In the genomic region with DNA sequence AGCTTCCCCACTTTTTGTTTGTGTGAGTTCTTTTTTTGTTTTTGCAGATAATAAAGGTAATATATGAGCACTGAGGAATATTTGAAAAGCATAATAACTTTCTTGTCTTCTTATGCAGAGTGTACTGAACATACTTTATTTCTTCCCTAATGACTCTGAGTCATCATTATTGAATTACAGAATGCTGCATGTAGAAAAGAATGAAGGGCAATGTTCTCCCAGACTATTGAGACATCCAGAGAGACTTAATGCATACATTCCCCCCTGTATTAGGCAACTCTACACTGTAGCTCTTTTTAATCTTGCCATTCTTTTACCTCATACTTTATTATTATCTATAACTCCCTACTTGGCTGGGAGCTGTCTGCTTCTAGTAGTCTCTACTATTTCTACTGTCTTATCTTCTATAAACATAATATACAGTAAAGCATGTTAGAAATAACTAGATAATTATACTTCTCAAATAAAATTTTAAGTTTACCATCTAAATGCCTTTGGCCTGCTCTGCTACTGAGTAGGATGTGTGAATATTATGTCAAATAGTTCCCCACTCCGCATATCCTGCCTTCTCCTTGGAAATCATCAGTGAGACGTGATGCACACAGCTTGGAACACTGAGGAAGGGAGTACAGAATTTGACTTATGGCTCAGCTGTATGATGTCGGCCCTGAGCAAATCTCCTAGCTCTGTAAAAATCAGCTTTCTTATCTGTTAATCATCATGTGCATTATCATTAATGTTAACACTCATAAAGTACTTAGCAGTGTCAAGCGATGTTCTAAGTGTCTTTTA, we compare ENCODE assay signal across 20 cellular contexts.
DNase-seq lines count a peak whose midpoint lies in the region; ATAC-seq, FAIRE-seq and TF ChIP-seq lines count a peak whose summit lies in the region.
"Had no signal": no experiment of that assay in that cellular context is flagged by ENCODE, and none has a peak within 500 bp of the region (broad histone marks: within the 10 kb centered on the region; RNA-seq: fewer than 3 reads in every experiment).

No MANE protein-coding gene starts in this region.

- BruUV-seq in HepG2 (replicated peaks; lab: Mats Ljungman, UMichigan): no TSS peak

- 8% methylated on average over 4 of the region's 4 CpGs for WGBS in HepG2 (ENCODE audit: low lambda C conversion rate)

- no peaks in the 10 kb centered on the region for H3K79me2 ChIP-seq in HepG2 (ENCODE audit: insufficient read depth, low read length)
- H3K79me2 ChIP-seq: hepatocyte had no signal

- H4K20me1 ChIP-seq in HepG2 (ENCODE audit: insufficient read depth, low read length): no peaks in the 10 kb centered on the region

- H3K4me3 Mint-ChIP-seq in stimulated activated naive CD8-positive, alpha-beta T cell treated with anti-CD3 and anti-CD28 coated beads, Interleukin-15, amount 100 ng/mL, for 72 hours: no peak overlapping the region
- H3K4me3 Mint-ChIP-seq: activated T-cell treated with anti-CD3 and anti-CD28 coated beads, Interleukin-2, amount 50 U/mL, for 72 hours; CD4-positive, alpha-beta T cell; naive thymus-derived CD4-positive, alpha-beta T cell had no signal

- DNase-seq in GM04503 (ENCODE audit: low read depth) (peak; percentile 34), amniotic epithelial cell (ENCODE audit: low read depth) (peak; percentile 98), fibroblast of mammary gland (ENCODE audit: low read depth) (peak; percentile 86), skeletal muscle cell (ENCODE audit: low read depth) (peak; percentile 86), HTR-8/SVneo (ENCODE audit: insufficient read length, low spot score) (no peak), HepG2 (ENCODE audit: low spot score) (no peak)
- DNase-seq in stimulated activated naive CD8-positive, alpha-beta T cell treated with anti-CD3 and anti-CD28 coated beads, Interleukin-15, amount 100 ng/mL, for 72 hours: no peak
- DNase-seq: activated CD4-positive, alpha-beta T cell treated with anti-CD3 and anti-CD28 coated beads, Interleukin-2, amount 50 U/mL, for 1 hour; activated T-cell treated with anti-CD3 and anti-CD28 coated beads, Interleukin-2, amount 50 U/mL, for 72 hours; adrenal gland; CD4-positive, alpha-beta T cell; left ventricle myocardium inferior; naive thymus-derived CD4-positive, alpha-beta T cell; NCI-H526; retina; RPMI8226; stimulated activated CD4-positive, alpha-beta T cell treated with anti-CD3 and anti-CD28 coated beads, Interleukin-4, amount 100 ng/mL, for 24 hours; trophoblast cell had no signal

- POLR2A ChIA-PET in HepG2 (lab: Yijun Ruan, JAX): no interaction called here

- no peak overlapping the region for H3K27ac Mint-ChIP-seq in stimulated activated naive CD8-positive, alpha-beta T cell treated with anti-CD3 and anti-CD28 coated beads, Interleukin-15, amount 100 ng/mL, for 72 hours
- H3K27ac Mint-ChIP-seq: activated T-cell treated with anti-CD3 and anti-CD28 coated beads, Interleukin-2, amount 50 U/mL, for 72 hours; CD4-positive, alpha-beta T cell; naive thymus-derived CD4-positive, alpha-beta T cell had no signal

- no peaks in the 10 kb centered on the region for H3K9me3 ChIP-seq in HepG2 (ENCODE audit: low read length)
- H3K9me3 ChIP-seq: adrenal gland had no signal

- intact Hi-C loops in HepG2 (cut with micrococcal nuclease; ENCODE audit: unreplicated experiment): no loop called here

- no peaks in the 10 kb centered on the region for H3K36me3 ChIP-seq in HepG2 (replicated peaks in 1 of 2; ENCODE audit: control insufficient read depth in 1 of 2, insufficient read depth in 2 of 2, low read length in 2 of 2)
- H3K36me3 ChIP-seq: adrenal gland, left ventricle myocardium inferior had no signal

- H3K9me3 Mint-ChIP-seq in stimulated activated naive CD8-positive, alpha-beta T cell treated with anti-CD3 and anti-CD28 coated beads, Interleukin-15, amount 100 ng/mL, for 72 hours: no peaks in the 10 kb centered on the region

- no peak for TF ChIP-seq POLR2A in HepG2 (IDR thresholded peaks at IDR 0.05; ENCODE audit: insufficient read depth in 1 of 2, low read depth in 2 of 2, low read length in 2 of 2)

- H3K27me3 ChIP-seq in HepG2 (ENCODE audit: control insufficient read depth in 1 of 2, insufficient read depth in 2 of 2, low read length in 2 of 2): no peaks in the 10 kb centered on the region; a peak in 1 of 5 replicates
- H3K27me3 ChIP-seq: adrenal gland, hepatocyte had no signal

- H3K4me3 ChIP-seq in fibroblast of mammary gland (ENCODE audit: control insufficient read depth, low read depth, low read length) (no peak overlapping the region), skeletal muscle cell (ENCODE audit: low read depth, low read length) (no peak overlapping the region), HepG2 (replicated peaks in 1 of 3; ENCODE audit: insufficient read depth in 1 of 3, low read depth in 2 of 3, low read length in 3 of 3) (no peak overlapping the region)
- H3K4me3 ChIP-seq: adrenal gland, hepatocyte, left ventricle myocardium inferior had no signal

- no peak overlapping the region for H3K4me2 ChIP-seq in HepG2 (ENCODE audit: low read depth, low read length)
- H3K4me2 ChIP-seq: hepatocyte had no signal

- H3K27ac ChIP-seq in HepG2 (ENCODE audit: extremely low read length, insufficient read depth, low read length): no peak overlapping the region
- H3K27ac ChIP-seq: adrenal gland, hepatocyte, left ventricle myocardium inferior had no signal

- ATAC-seq in stimulated activated naive CD8-positive, alpha-beta T cell treated with anti-CD3 and anti-CD28 coated beads, Interleukin-15, amount 100 ng/mL, for 72 hours: no peak
- ATAC-seq in HG03520 (IDR thresholded peaks at IDR 0.05; ENCODE audit: unreplicated experiment) (no peak), HepG2 (no peak)
- ATAC-seq: activated T-cell treated with anti-CD3 and anti-CD28 coated beads, Interleukin-2, amount 50 U/mL, for 72 hours; naive thymus-derived CD4-positive, alpha-beta T cell had no signal

- CTCF ChIA-PET in HepG2 (lab: Yijun Ruan, JAX; ENCODE audit: low intra/inter-chr PET ratio, low total read pairs): no interaction called here

- no peak overlapping the region for H2AFZ ChIP-seq in HepG2 (ENCODE audit: low read length)
- H2AFZ ChIP-seq: hepatocyte had no signal

- H3K4me1 ChIP-seq in HepG2 (ENCODE audit: insufficient read depth, low read length): no peaks in the 10 kb centered on the region
- H3K4me1 ChIP-seq: adrenal gland had no signal

- in situ Hi-C loops in HepG2 (cut with HindIII; ENCODE audit: extremely low pct_ligation_motif_present, low pct_unique_long_range_greater_than_20kb): no loop called here

- H3K9ac ChIP-seq in HepG2 (ENCODE audit: insufficient read depth, low read depth, low read length): no peak overlapping the region

- no peaks in the 10 kb centered on the region for H3K27me3 Mint-ChIP-seq in stimulated activated naive CD8-positive, alpha-beta T cell treated with anti-CD3 and anti-CD28 coated beads, Interleukin-15, amount 100 ng/mL, for 72 hours
- H3K27me3 Mint-ChIP-seq: CD4-positive, alpha-beta T cell; naive thymus-derived CD4-positive, alpha-beta T cell had no signal

- TF ChIP-seq RAD21 in HepG2 (CRISPR knock-in tag; IDR thresholded peaks at IDR 0.05): no peak

- H3K4me1 Mint-ChIP-seq in stimulated activated naive CD8-positive, alpha-beta T cell treated with anti-CD3 and anti-CD28 coated beads, Interleukin-15, amount 100 ng/mL, for 72 hours: no peaks in the 10 kb centered on the region
- H3K4me1 Mint-ChIP-seq: naive thymus-derived CD4-positive, alpha-beta T cell had no signal

- TF ChIP-seq EP300 in HepG2 (IDR thresholded peaks at IDR 0.05; ENCODE audit: low read depth in 2 of 2, low read length in 2 of 2): no peak
- no peak for TF ChIP-seq EP300 in HepG2 (CRISPR knock-in tag; IDR thresholded peaks at IDR 0.05; ENCODE audit: borderline replicate concordance)

- no peak for TF ChIP-seq CTCF in fibroblast of mammary gland (conservative IDR thresholded peaks at IDR 0.05; ENCODE audit: control insufficient read depth, insufficient read depth, low read depth, low read length)
- TF ChIP-seq CTCF in HepG2 (CRISPR knock-in tag; IDR thresholded peaks at IDR 0.05): no peak

- FAIRE-seq in HTR-8/SVneo (lab: Jason Lieb, UNC) (no peak), HepG2 (lab: Jason Lieb, UNC) (no peak)

TF ChIP-seq in HepG2, 621 proteins besides CTCF, POLR2A, EP300 and RAD21:
- TF ChIP-seq NR1H2 (CRISPR knock-in tag; IDR thresholded peaks at IDR 0.05; ENCODE audit: borderline replicate concordance, low read depth) (no peak), ZSCAN12 (CRISPR knock-in tag; IDR thresholded peaks at IDR 0.05) (no peak), EED (CRISPR knock-in tag; IDR thresholded peaks at IDR 0.05) (no peak), RORA (CRISPR knock-in tag; IDR thresholded peaks at IDR 0.05) (no peak), ZBTB42 (CRISPR knock-in tag; IDR thresholded peaks at IDR 0.05) (no peak), ZNF354B (CRISPR knock-in tag; IDR thresholded peaks at IDR 0.05) (no peak), ISX (CRISPR knock-in tag; conservative IDR thresholded peaks at IDR 0.05) (no peak), ZNF878 (CRISPR knock-in tag; IDR thresholded peaks at IDR 0.05) (no peak), ZNF557 (CRISPR knock-in tag; IDR thresholded peaks at IDR 0.05) (no peak)
- TF ChIP-seq, protein P1, sequence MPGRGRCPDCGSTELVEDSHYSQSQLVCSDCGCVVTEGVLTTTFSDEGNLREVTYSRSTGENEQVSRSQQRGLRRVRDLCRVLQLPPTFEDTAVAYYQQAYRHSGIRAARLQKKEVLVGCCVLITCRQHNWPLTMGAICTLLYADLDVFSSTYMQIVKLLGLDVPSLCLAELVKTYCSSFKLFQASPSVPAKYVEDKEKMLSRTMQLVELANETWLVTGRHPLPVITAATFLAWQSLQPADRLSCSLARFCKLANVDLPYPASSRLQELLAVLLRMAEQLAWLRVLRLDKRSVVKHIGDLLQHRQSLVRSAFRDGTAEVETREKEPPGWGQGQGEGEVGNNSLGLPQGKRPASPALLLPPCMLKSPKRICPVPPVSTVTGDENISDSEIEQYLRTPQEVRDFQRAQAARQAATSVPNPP (CRISPR knock-in tag; IDR thresholded peaks at IDR 0.05): no peak

Comparison
In these comparisons a context has a peak if more than half of its experiments do, and no peak if none do; other contexts are left out.
1. DNase-seq: peak in GM04503 (single experiment), amniotic epithelial cell (single experiment), fibroblast of mammary gland (single experiment) and skeletal muscle cell (single experiment); none in stimulated activated naive CD8-positive, alpha-beta T cell treated with anti-CD3 and anti-CD28 coated beads, Interleukin-15, amount 100 ng/mL, for 72 hours (0 of 2), HTR-8/SVneo (single experiment) and HepG2 (single experiment).